35 cellular contexts compared by ENCODE assay signal in the genomic region with DNA sequence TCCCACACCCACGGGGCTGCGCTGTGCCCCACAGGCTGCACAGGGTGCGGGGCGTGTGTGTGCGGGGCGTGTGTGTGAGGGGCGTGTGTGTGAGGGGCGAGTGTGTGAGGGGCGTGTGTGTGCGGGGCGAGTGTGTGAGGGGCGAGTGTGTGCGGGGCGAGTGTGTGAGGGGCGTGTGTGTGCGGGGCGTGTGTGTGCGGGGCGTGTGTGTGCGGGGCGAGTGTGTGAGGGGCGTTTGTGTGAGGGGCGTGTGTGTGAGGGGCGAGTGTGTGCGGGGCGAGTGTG.
"Had no signal": no experiment of that assay in that cellular context is flagged by ENCODE, and none has a peak within 500 bp of the region (broad histone marks: within the 10 kb centered on the region; RNA-seq: fewer than 3 reads in every experiment).

No MANE protein-coding gene starts in this region.

- H3K4me3 Mint-ChIP-seq: activated B cell treated with CpG ODN at 0.5 μM for 24 hours; activated CD8-positive, alpha-beta T cell treated with anti-CD3 and anti-CD28 coated beads for 36 hours; activated naive CD4-positive, alpha-beta T cell treated with anti-CD3 and anti-CD28 coated beads, Interleukin-2, amount 50 U/mL, for 24 hours; activated naive CD8-positive, alpha-beta T cell treated with anti-CD3 and anti-CD28 coated beads for 36 hours; activated naive CD8-positive, alpha-beta T cell treated with anti-CD3 and anti-CD28 coated beads, Interleukin-2, amount 50 U/mL, for 24 hours; activated T-cell treated with anti-CD3 and anti-CD28 coated beads, Interleukin-2, amount 50 U/mL, for 4 hours; activated T-helper 17 cell treated with anti-CD3 and anti-CD28 coated beads, Interleukin-2, amount 50 U/mL, for 72 hours; central memory CD8-positive, alpha-beta T cell; effector memory CD8-positive, alpha-beta T cell; T-helper 17 cell; T-helper 2 cell treated with Interferon-gamma antibody and Interleukin-4, amounts not matched to agents 5 μg/mL and 100 μg/mL, for 36 hours had no signal

- H3K4me3 ChIP-seq: adrenal gland, cardiac muscle cell, gastroesophageal sphincter, heart right ventricle had no signal

- H3K9me3 Mint-ChIP-seq: activated B cell treated with CpG ODN at 0.5 μM for 24 hours; activated CD8-positive, alpha-beta T cell treated with anti-CD3 and anti-CD28 coated beads for 36 hours; activated naive CD4-positive, alpha-beta T cell treated with anti-CD3 and anti-CD28 coated beads, Interleukin-2, amount 50 U/mL, for 24 hours; activated naive CD8-positive, alpha-beta T cell treated with anti-CD3 and anti-CD28 coated beads for 36 hours; activated naive CD8-positive, alpha-beta T cell treated with anti-CD3 and anti-CD28 coated beads, Interleukin-2, amount 50 U/mL, for 24 hours; activated T-cell treated with anti-CD3 and anti-CD28 coated beads, Interleukin-2, amount 50 U/mL, for 4 hours; activated T-helper 17 cell treated with anti-CD3 and anti-CD28 coated beads, Interleukin-2, amount 50 U/mL, for 72 hours; central memory CD8-positive, alpha-beta T cell; effector memory CD8-positive, alpha-beta T cell; T-helper 2 cell treated with Interferon-gamma antibody and Interleukin-4, amounts not matched to agents 5 μg/mL and 100 μg/mL, for 36 hours had no signal

- H3K27ac ChIP-seq: adrenal gland, breast epithelium, cardiac muscle cell, epithelial cell of prostate, esophagus squamous epithelium, gastroesophageal sphincter, heart right ventricle, WERI-Rb-1 had no signal

- ATAC-seq: activated CD4-positive, CD25-positive, alpha-beta regulatory T cell treated with anti-CD3 and anti-CD28 coated beads, Interleukin-2, amount 50 U/mL, for 24 hours; activated CD8-positive, alpha-beta T cell treated with anti-CD3 and anti-CD28 coated beads for 36 hours; activated naive CD8-positive, alpha-beta T cell treated with anti-CD3 and anti-CD28 coated beads, Interleukin-2, amount 50 U/mL, for 24 hours; activated T-cell treated with anti-CD3 and anti-CD28 coated beads, Interleukin-2, amount 50 U/mL, for 4 hours; activated T-helper 17 cell treated with anti-CD3 and anti-CD28 coated beads, Interleukin-2, amount 50 U/mL, for 72 hours; effector memory CD8-positive, alpha-beta T cell; gastroesophageal sphincter; heart right ventricle; T-helper 17 cell had no signal

- H3K36me3 Mint-ChIP-seq: activated naive CD4-positive, alpha-beta T cell treated with anti-CD3 and anti-CD28 coated beads, Interleukin-2, amount 50 U/mL, for 24 hours; activated naive CD8-positive, alpha-beta T cell treated with anti-CD3 and anti-CD28 coated beads for 36 hours; brain had no signal

- FAIRE-seq: endometrium, endothelial cell of umbilical vein had no signal

- H3K27me3 ChIP-seq: cardiac muscle cell had no signal

- H3K36me3 ChIP-seq: adrenal gland, breast epithelium, cardiac muscle cell, esophagus squamous epithelium, gastroesophageal sphincter, heart right ventricle, WERI-Rb-1 had no signal

- H3K9me3 ChIP-seq: adrenal gland, breast epithelium, esophagus squamous epithelium, gastroesophageal sphincter, heart right ventricle had no signal

- DNase-seq: activated B cell treated with CpG ODN at 0.5 μM for 24 hours; activated CD4-positive, alpha-beta T cell treated with anti-CD3 and anti-CD28 coated beads for 48 hours; activated CD4-positive, alpha-beta T cell treated with anti-CD3 and anti-CD28 coated beads, Interleukin-2, amount 50 U/mL, for 1 hour; activated CD4-positive, alpha-beta T cell treated with anti-CD3 and anti-CD28 coated beads, Interleukin-2, amount 50 U/mL, for 48 hours; activated CD8-positive, alpha-beta memory T cell treated with anti-CD3 and anti-CD28 coated beads for 24 hours; activated CD8-positive, alpha-beta T cell treated with anti-CD3 and anti-CD28 coated beads for 36 hours; activated effector memory CD4-positive, alpha-beta T cell treated with Interleukin-2 at 50 U/mL for 16 hours; activated gamma-delta T cell treated with Interleukin-2 at 50 U/mL for 16 hours; activated naive CD4-positive, alpha-beta T cell treated with Interleukin-2 at 50 U/mL for 16 hours; activated naive CD8-positive, alpha-beta T cell treated with anti-CD3 and anti-CD28 coated beads for 36 hours; activated naive CD8-positive, alpha-beta T cell treated with anti-CD3 and anti-CD28 coated beads, Interleukin-2, amount 50 U/mL, for 24 hours; activated T-cell treated with anti-CD3 and anti-CD28 coated beads, Interleukin-2, amount 50 U/mL, for 4 hours; adrenal gland; cortex of kidney; effector CD4-positive, alpha-beta T cell; effector memory CD8-positive, alpha-beta T cell; esophagus squamous epithelium; foreskin melanocyte; T-helper 1 cell; T-helper 17 cell; T1000; WERI-Rb-1 had no signal

- H3K4me1 Mint-ChIP-seq: activated B cell treated with CpG ODN at 0.5 μM for 24 hours; activated naive CD4-positive, alpha-beta T cell treated with anti-CD3 and anti-CD28 coated beads, Interleukin-2, amount 50 U/mL, for 24 hours; activated naive CD8-positive, alpha-beta T cell treated with anti-CD3 and anti-CD28 coated beads for 36 hours; activated naive CD8-positive, alpha-beta T cell treated with anti-CD3 and anti-CD28 coated beads, Interleukin-2, amount 50 U/mL, for 24 hours; activated T-helper 17 cell treated with anti-CD3 and anti-CD28 coated beads, Interleukin-2, amount 50 U/mL, for 72 hours; central memory CD8-positive, alpha-beta T cell had no signal

- H3K4me1 ChIP-seq: adrenal gland, breast epithelium, gastroesophageal sphincter had no signal

- H3K27ac Mint-ChIP-seq: activated B cell treated with CpG ODN at 0.5 μM for 24 hours; activated CD8-positive, alpha-beta T cell treated with anti-CD3 and anti-CD28 coated beads for 36 hours; activated naive CD4-positive, alpha-beta T cell treated with anti-CD3 and anti-CD28 coated beads, Interleukin-2, amount 50 U/mL, for 24 hours; activated naive CD8-positive, alpha-beta T cell treated with anti-CD3 and anti-CD28 coated beads for 36 hours; activated naive CD8-positive, alpha-beta T cell treated with anti-CD3 and anti-CD28 coated beads, Interleukin-2, amount 50 U/mL, for 24 hours; activated T-helper 17 cell treated with anti-CD3 and anti-CD28 coated beads, Interleukin-2, amount 50 U/mL, for 72 hours; effector memory CD8-positive, alpha-beta T cell; T-helper 17 cell; T-helper 2 cell treated with Interferon-gamma antibody and Interleukin-4, amounts not matched to agents 5 μg/mL and 100 μg/mL, for 36 hours had no signal
